Comparison of ENCODE assay signal across 1 cellular context in genomic region chr19:38412961-38413360, GRCh38.
TF ChIP-seq lines count a peak whose summit lies in the region.

No MANE protein-coding gene starts in this region.

TF ChIP-seq in HEK293, 187 proteins besides CTCF, POLR2A, EP300 and RAD21 (continued from another document):
- TF ChIP-seq PATZ1 (tag by site-specific recombination; IDR thresholded peaks at IDR 0.05), result 0 out of 2 replicates have a peak, but pooled peaks have one; percentile 29
- TF ChIP-seq ZBTB17 (tag by site-specific recombination; IDR thresholded peaks at IDR 0.05), result peak; percentile 28; the same call in 1 of the 2 replicates
- 0 out of 2 replicates have a peak, but pooled peaks have one; percentile 21 for TF ChIP-seq ZNF341 (tag by site-specific recombination; IDR thresholded peaks at IDR 0.05; ENCODE audit: low read depth)
